ENCODE assay signal across 9 cellular contexts in the genomic region with DNA sequence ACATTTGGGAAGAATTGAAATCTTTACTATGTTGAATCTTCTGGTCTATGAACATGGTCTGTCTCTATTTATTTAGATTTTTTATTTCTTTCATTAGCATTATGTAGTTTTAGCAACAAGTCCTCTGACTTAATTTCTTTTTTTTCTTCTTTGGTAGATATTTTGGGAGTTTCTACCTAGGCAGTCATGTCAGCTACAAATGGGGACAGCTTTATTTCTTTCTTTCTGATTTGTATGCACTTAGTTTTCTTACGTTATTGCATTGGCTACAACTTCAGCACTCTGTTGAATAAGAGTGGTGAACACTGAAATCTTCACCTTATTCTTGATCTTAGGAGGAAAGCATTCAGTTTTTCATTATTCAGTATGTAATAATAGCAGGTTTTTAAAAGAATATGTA.
"Had no signal": no experiment of that assay in that cellular context is flagged by ENCODE, and none has a peak within 500 bp of the region (broad histone marks: within the 10 kb centered on the region; RNA-seq: fewer than 3 reads in every experiment).

No MANE protein-coding gene starts in this region.

- H3K4me3 Mint-ChIP-seq: GM23338 had no signal

- FAIRE-seq: H1, HTR-8/SVneo had no signal

- H3K27ac Mint-ChIP-seq: GM23338 had no signal

- H3K9ac ChIP-seq: KMS-11 had no signal

- H3K4me3 ChIP-seq: GM23338, HAP-1 had no signal

- ATAC-seq: GM23338, HCT116 had no signal

- DNase-seq: H7, KBM-7 had no signal

- H3K27ac ChIP-seq: KMS-11 had no signal

- H3K27me3 Mint-ChIP-seq: IgD-negative memory B cell had no signal

- H3K4me1 Mint-ChIP-seq: GM23338 had no signal
